Comparison of ENCODE assay signal across 24 cellular contexts in the genomic region with DNA sequence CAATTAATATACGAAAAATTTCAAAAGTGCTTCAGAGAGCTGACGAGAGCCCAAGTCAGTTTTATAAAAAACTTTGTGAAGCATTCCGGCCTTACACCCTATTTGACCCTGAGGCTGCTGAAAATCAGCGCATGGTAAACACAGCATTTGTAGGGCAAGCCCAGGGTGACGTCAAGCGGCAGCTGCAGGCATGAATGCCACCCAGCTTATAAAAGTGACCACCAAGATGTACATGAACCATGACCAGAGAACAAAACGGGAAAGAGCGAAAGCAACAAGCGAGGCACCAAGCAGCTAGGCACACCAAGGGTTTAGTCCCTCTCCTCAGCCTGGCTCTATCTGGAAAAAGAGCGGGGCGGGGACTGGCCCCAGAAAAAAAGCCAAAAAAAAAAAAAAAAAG. TPM values are rescaled to one million over a fixed set of nuclear protein-coding genes. Genes with fewer than 3 reads are reported as not detected.
DNase-seq lines count a peak whose midpoint lies in the region; ATAC-seq, FAIRE-seq and TF ChIP-seq lines count a peak whose summit lies in the region.
"Had no signal": no experiment of that assay in that cellular context is flagged by ENCODE, and none has a peak within 500 bp of the region (broad histone marks: within the 10 kb centered on the region; RNA-seq: fewer than 3 reads in every experiment).

No MANE protein-coding gene starts in this region.

- peaks cover 58% of the 10 kb centered on the region for H3K4me1 Mint-ChIP-seq in mesothelial cell of epicardium

- no peaks in the 10 kb centered on the region for H3K27me3 ChIP-seq in bronchial epithelial cell (ENCODE audit: control insufficient read depth, insufficient read depth, low read length)
- no peaks in the 10 kb centered on the region for H3K27me3 ChIP-seq in thoracic aorta (replicated peaks; ENCODE audit: insufficient read depth)
- H3K27me3 ChIP-seq: brain microvascular endothelial cell, neural progenitor cell, Peyer's patch had no signal

- DNase-seq in NCI-H146 treated with DMSO at 0.1 percent for 48 hours (lab: John Stamatoyannopoulos, UW; ENCODE audit: unreplicated experiment) = peak; percentile 36
- peak; percentile 18 for DNase-seq in bronchial epithelial cell (ENCODE audit: low read depth)
- no peak for DNase-seq in mesothelial cell of epicardium (ENCODE audit: low spot score in 2 of 2, unreplicated experiment in 2 of 2)
- no peak for DNase-seq in thoracic aorta (ENCODE audit: low spot score)
- no peak for DNase-seq in H54 (ENCODE audit: insufficient read length, low spot score)
- DNase-seq: activated CD8-positive, alpha-beta memory T cell treated with anti-CD3 and anti-CD28 coated beads for 24 hours; activated T-cell treated with anti-CD3 and anti-CD28 coated beads, Interleukin-2, amount 50 U/mL, for 72 hours; brain microvascular endothelial cell; cortex of kidney; hypothalamus; mesenchymal stem cell; NCI-H1105 treated with DMSO at 0.1 percent for 48 hours; NCI-H2171 treated with DMSO at 0.1 percent for 48 hours; Peyer's patch; psoas muscle; T1000 had no signal

- FAIRE-seq in bronchial epithelial cell (lab: Jason Lieb, UNC) (no peak), H54 (lab: Jason Lieb, UNC) (no peak)
- FAIRE-seq: keratinocyte had no signal

- peaks cover 1% of the 10 kb centered on the region for H3K27me3 Mint-ChIP-seq in mesothelial cell of epicardium (ENCODE audit: low read depth)

- peaks cover 27 to 43% of the 10 kb centered on the region in 2 donors for H3K4me1 ChIP-seq in thoracic aorta (ENCODE audit: control insufficient read depth in 1 of 2, low read depth in 2 of 2)
- H3K4me1 ChIP-seq: neural progenitor cell had no signal

- H3K27ac Mint-ChIP-seq in mesothelial cell of epicardium = peak overlapping the region; percentile 84
- H3K27ac Mint-ChIP-seq: activated naive CD8-positive, alpha-beta T cell; activated T-cell treated with anti-CD3 and anti-CD28 coated beads, Interleukin-2, amount 50 U/mL, for 72 hours; GM23338 had no signal

- H3K36me3 Mint-ChIP-seq in mesothelial cell of epicardium = no peaks in the 10 kb centered on the region
- H3K36me3 Mint-ChIP-seq: activated naive CD8-positive, alpha-beta T cell; neural progenitor cell had no signal

- ATAC-seq in thoracic aorta (ENCODE audit: insufficient number of reproducible peaks, low FRiP score, low read depth) (no peak), GM19467 (IDR thresholded peaks at IDR 0.05; ENCODE audit: unreplicated experiment) (no peak), GM18519 (IDR thresholded peaks at IDR 0.05; ENCODE audit: low FRiP score, unreplicated experiment) (no peak)
- ATAC-seq: activated CD4-positive, CD25-positive, alpha-beta regulatory T cell treated with anti-CD3 and anti-CD28 coated beads, Interleukin-2, amount 50 U/mL, for 24 hours; activated T-cell treated with anti-CD3 and anti-CD28 coated beads, Interleukin-2, amount 50 U/mL, for 72 hours; psoas muscle had no signal

- no peaks in the 10 kb centered on the region for H3K9me3 ChIP-seq in thoracic aorta
- H3K9me3 ChIP-seq: Peyer's patch, psoas muscle had no signal

- no peak overlapping the region for H3K4me3 Mint-ChIP-seq in mesothelial cell of epicardium
- H3K4me3 Mint-ChIP-seq: activated naive CD8-positive, alpha-beta T cell; activated T-cell treated with anti-CD3 and anti-CD28 coated beads, Interleukin-2, amount 50 U/mL, for 72 hours; GM23338; neural progenitor cell had no signal

- H3K27ac ChIP-seq in thoracic aorta = peak overlapping the region in 1 of 2 donors; percentile 22
- H3K27ac ChIP-seq: brain microvascular endothelial cell, neural progenitor cell, Peyer's patch, psoas muscle had no signal

- no peak for TF ChIP-seq POLR2A in H54 (IDR thresholded peaks at IDR 0.05; ENCODE audit: low read depth, low read length)

- H3K4me3 ChIP-seq in bronchial epithelial cell (ENCODE audit: low read depth, low read length) (no peak overlapping the region), thoracic aorta (peak overlapping the region; percentile 14)
- H3K4me3 ChIP-seq: GM23338, neural progenitor cell, Peyer's patch, psoas muscle had no signal

- H3K36me3 ChIP-seq in bronchial epithelial cell (ENCODE audit: control insufficient read depth, insufficient read depth, low read length) (no peaks in the 10 kb centered on the region), thoracic aorta (no peaks in the 10 kb centered on the region)
- H3K36me3 ChIP-seq: brain microvascular endothelial cell, neural progenitor cell, Peyer's patch had no signal

- no peaks in the 10 kb centered on the region for H3K9me3 Mint-ChIP-seq in mesothelial cell of epicardium
- H3K9me3 Mint-ChIP-seq: activated T-cell treated with anti-CD3 and anti-CD28 coated beads, Interleukin-2, amount 50 U/mL, for 72 hours; neural progenitor cell had no signal

- TF ChIP-seq CTCF in bronchial epithelial cell (IDR thresholded peaks at IDR 0.05; ENCODE audit: insufficient read depth, low read length, severe bottlenecking) = no peak
- no peak for TF ChIP-seq CTCF in mesothelial cell of epicardium (IDR thresholded peaks at IDR 0.05; ENCODE audit: unreplicated experiment)
- no peak for TF ChIP-seq CTCF in thoracic aorta (IDR thresholded peaks at IDR 0.05)

RNA-seq across cellular contexts. Expression of a gene that starts 6.0 kb away (rescaled TPM):
- total RNA-seq in bronchial epithelial cell (not detected in 2 replicates), mesothelial cell of epicardium (0.62 to 2.8 TPM (median 1.7 TPM) in 3 replicates), thoracic aorta (10 to 100 TPM in 1 of 2 donors, 1 to 10 TPM in 1; 2.8 to 10.0 TPM)
- total RNA-seq: activated T-cell treated with anti-CD3 and anti-CD28 coated beads, Interleukin-2, amount 50 U/mL, for 72 hours; G401; GM23338 had no signal

RNA-seq across cellular contexts. Expression of a gene that starts 25.6 kb away (rescaled TPM):
- total RNA-seq in bronchial epithelial cell (11.8 and 12.1 TPM in 2 replicates), mesothelial cell of epicardium (67.6 to 78.9 TPM (median 71.8 TPM) in 3 replicates), thoracic aorta (10 to 100 TPM; 29.9 to 34.3 TPM)

RNA-seq across cellular contexts. Expression of a gene that starts 25.9 kb away (rescaled TPM):
- total RNA-seq in bronchial epithelial cell (1.8 TPM in 2 replicates), mesothelial cell of epicardium (21.7 to 22.7 TPM (median 22.1 TPM) in 3 replicates), thoracic aorta (1 to 10 TPM; 8.4 to 9.8 TPM)

RNA-seq across cellular contexts. Expression of a gene that starts 58.2 kb away (rescaled TPM):
- under 0.01 and 0.26 TPM in 2 replicates for total RNA-seq in bronchial epithelial cell
- 1.3 to 1.7 TPM (median 1.6 TPM) in 3 replicates for total RNA-seq in mesothelial cell of epicardium
- total RNA-seq in thoracic aorta = 1 to 10 TPM; 1.5 to 2.2 TPM
- total RNA-seq: Peyer's patch had no signal

Comparison
In these comparisons a context has a peak if more than half of its experiments do, and no peak if none do; other contexts are left out.
1. DNase-seq: peak in NCI-H146 treated with DMSO at 0.1 percent for 48 hours (single experiment) and bronchial epithelial cell (single experiment); none in mesothelial cell of epicardium (0 of 2), thoracic aorta (single experiment) and H54 (single experiment).